ENCODE assay signal across 10 cellular contexts in the genomic region with DNA sequence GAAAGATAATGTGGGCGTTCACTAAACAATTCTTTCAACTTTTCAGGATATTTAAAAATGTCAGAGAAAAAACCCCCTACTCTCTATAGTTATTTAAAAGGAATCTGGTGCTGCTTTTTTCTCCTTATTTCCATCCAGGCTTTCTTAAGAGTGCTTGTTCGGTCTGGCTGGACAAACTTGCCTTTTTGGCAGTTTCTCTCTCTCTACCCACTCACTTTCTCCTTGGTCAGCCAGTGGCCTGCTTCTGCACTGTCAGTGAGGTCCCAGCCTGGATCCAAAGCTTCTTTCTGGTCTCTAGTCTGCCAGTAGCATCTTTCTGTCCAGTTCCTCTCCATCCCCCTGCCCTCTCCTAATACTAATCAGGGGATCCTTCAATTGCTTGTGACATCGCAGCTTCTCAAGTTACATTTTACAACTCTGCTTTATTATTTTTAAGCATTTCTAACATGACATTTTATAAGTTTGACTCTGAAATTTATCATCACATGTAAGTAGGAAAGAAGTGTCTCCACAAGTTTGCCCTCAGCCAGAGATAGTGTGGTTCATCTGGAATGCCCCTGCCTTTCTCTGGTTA. TPM values are rescaled to one million over a fixed set of nuclear protein-coding genes. Genes with fewer than 3 reads are reported as not detected.
DNase-seq lines count a peak whose midpoint lies in the region; ATAC-seq and TF ChIP-seq lines count a peak whose summit lies in the region.
"Had no signal": no experiment of that assay in that cellular context is flagged by ENCODE, and none has a peak within 500 bp of the region (broad histone marks: within the 10 kb centered on the region; RNA-seq: fewer than 3 reads in every experiment).

No MANE protein-coding gene starts in this region.

- TF ChIP-seq CTCF in coronary artery (IDR thresholded peaks at IDR 0.05), result no peak
- no peak for TF ChIP-seq CTCF in mesothelial cell of epicardium (IDR thresholded peaks at IDR 0.05; ENCODE audit: unreplicated experiment)
- TF ChIP-seq CTCF in type B pancreatic cell (conservative IDR thresholded peaks at IDR 0.05), result no peak

- peak overlapping the region; percentile 84 to 91 for H3K27ac ChIP-seq in coronary artery

- no peak for ATAC-seq in activated T-cell treated with anti-CD3 and anti-CD28 coated beads, Interleukin-2, amount 50 U/mL, for 72 hours (replicated peaks in 1 of 2)
- ATAC-seq in HG03045 (IDR thresholded peaks at IDR 0.05; ENCODE audit: unreplicated experiment) (no peak), HG02981 (IDR thresholded peaks at IDR 0.05; ENCODE audit: unreplicated experiment) (no peak)

- H3K4me1 Mint-ChIP-seq in activated T-cell treated with anti-CD3 and anti-CD28 coated beads, Interleukin-2, amount 50 U/mL, for 72 hours (ENCODE audit: low read depth), result peaks cover 79% of the 10 kb centered on the region
- peaks cover 60% of the 10 kb centered on the region for H3K4me1 Mint-ChIP-seq in mesothelial cell of epicardium
- peaks cover 56% of the 10 kb centered on the region for H3K4me1 Mint-ChIP-seq in type B pancreatic cell (ENCODE audit: unreplicated experiment)

- peak overlapping the region; percentile 33 for H3K4me3 ChIP-seq in coronary artery

- H3K27ac Mint-ChIP-seq in activated T-cell treated with anti-CD3 and anti-CD28 coated beads, Interleukin-2, amount 50 U/mL, for 72 hours, result peak overlapping the region; percentile 93
- peak overlapping the region; percentile 51 for H3K27ac Mint-ChIP-seq in mesothelial cell of epicardium
- peak overlapping the region; percentile 46 for H3K27ac Mint-ChIP-seq in type B pancreatic cell

- no peak for DNase-seq in activated T-cell treated with anti-CD3 and anti-CD28 coated beads, Interleukin-2, amount 50 U/mL, for 72 hours
- DNase-seq in activated T-cell treated with anti-CD3 and anti-CD28 coated beads for 4 hours (no peak), coronary artery (ENCODE audit: low spot score) (no peak), mesothelial cell of epicardium (ENCODE audit: low spot score in 2 of 2, unreplicated experiment in 2 of 2) (no peak), type B pancreatic cell (ENCODE audit: extremely low spot score, unreplicated experiment) (no peak), SIG-M5 (lab: John Stamatoyannopoulos, UW) (no peak)
- DNase-seq: GOT3, NCI-H2171 had no signal

- H3K4me3 Mint-ChIP-seq in activated T-cell treated with anti-CD3 and anti-CD28 coated beads, Interleukin-2, amount 50 U/mL, for 72 hours, result peak overlapping the region in 1 of 2 donors; percentile 47
- H3K4me3 Mint-ChIP-seq in mesothelial cell of epicardium (no peak overlapping the region), type B pancreatic cell (no peak overlapping the region)

- H3K9me3 Mint-ChIP-seq in activated T-cell treated with anti-CD3 and anti-CD28 coated beads, Interleukin-2, amount 50 U/mL, for 72 hours, result no peaks in the 10 kb centered on the region
- peaks cover 8% of the 10 kb centered on the region for H3K9me3 Mint-ChIP-seq in mesothelial cell of epicardium
- H3K9me3 Mint-ChIP-seq in type B pancreatic cell, result no peaks in the 10 kb centered on the region

- no peaks in the 10 kb centered on the region for H3K27me3 Mint-ChIP-seq in activated T-cell treated with anti-CD3 and anti-CD28 coated beads, Interleukin-2, amount 50 U/mL, for 72 hours (ENCODE audit: low read depth)
- H3K27me3 Mint-ChIP-seq in mesothelial cell of epicardium (ENCODE audit: low read depth) (no peaks in the 10 kb centered on the region), type B pancreatic cell (peaks cover 3% of the 10 kb centered on the region)

- peaks cover 0 to 3% of the 10 kb centered on the region in 2 donors for H3K36me3 Mint-ChIP-seq in activated T-cell treated with anti-CD3 and anti-CD28 coated beads, Interleukin-2, amount 50 U/mL, for 72 hours (ENCODE audit: insufficient read depth in 2 of 2)
- peaks cover 12% of the 10 kb centered on the region for H3K36me3 Mint-ChIP-seq in mesothelial cell of epicardium
- peaks cover 19% of the 10 kb centered on the region for H3K36me3 Mint-ChIP-seq in type B pancreatic cell

RNA-seq across cellular contexts. Expression of a gene that starts 50.4 kb away (rescaled TPM):
- total RNA-seq in activated T-cell treated with anti-CD3 and anti-CD28 coated beads, Interleukin-2, amount 50 U/mL, for 72 hours, result 10 to 100 TPM; 46.5 to 74.2 TPM
- 77.3 to 80.4 TPM (median 79.0 TPM) in 3 replicates for total RNA-seq in mesothelial cell of epicardium
- total RNA-seq in type B pancreatic cell (ENCODE audit: low replicate concordance), result 41.6 and 110 TPM in 2 replicates
